1 cellular context compared by ENCODE assay signal in genomic region chr20:36871640-36872570, GRCh38.
TF ChIP-seq lines count a peak whose summit lies in the region.

No MANE protein-coding gene starts in this region.

TF ChIP-seq in HepG2, 621 proteins besides CTCF, POLR2A, EP300 and RAD21 (continued from another document and continues in another):
- TF ChIP-seq PRDM10 (CRISPR knock-in tag; IDR thresholded peaks at IDR 0.05; ENCODE audit: low read depth) (peak; percentile 69; the same call in 1 of the 2 replicates), CBFB (CRISPR knock-in tag; IDR thresholded peaks at IDR 0.05) (no peak), MTF2 (CRISPR knock-in tag; IDR thresholded peaks at IDR 0.05; ENCODE audit: borderline replicate concordance) (no peak), FOXP4 (CRISPR knock-in tag; IDR thresholded peaks at IDR 0.05) (peak; percentile 67), KAT2B (IDR thresholded peaks at IDR 0.05; ENCODE audit: borderline replicate concordance, low read depth, low read length) (no peak), MXD1 (CRISPR knock-in tag; IDR thresholded peaks at IDR 0.05) (no peak), ZNF142 (CRISPR knock-in tag; IDR thresholded peaks at IDR 0.05) (peak; percentile 10; the same call in 1 of the 2 replicates), IRF9 (CRISPR knock-in tag; IDR thresholded peaks at IDR 0.05; ENCODE audit: borderline replicate concordance) (peak; percentile 73), PTBP1 (IDR thresholded peaks at IDR 0.05; ENCODE audit: low read depth, low read length, poor library complexity, severe bottlenecking) (no peak), CENPT (CRISPR knock-in tag; IDR thresholded peaks at IDR 0.05; ENCODE audit: low read depth) (no peak), UBTF (CRISPR knock-in tag; IDR thresholded peaks at IDR 0.05) (peak; percentile 74), ZNF607 (CRISPR knock-in tag; IDR thresholded peaks at IDR 0.05; ENCODE audit: borderline replicate concordance) (peak; percentile 56; the same call in 1 of the 2 replicates), ZNF576 (CRISPR knock-in tag; IDR thresholded peaks at IDR 0.05) (0 out of 2 replicates have a peak, but pooled peaks have one; percentile 8), MTA1 (CRISPR knock-in tag; IDR thresholded peaks at IDR 0.05; ENCODE audit: borderline replicate concordance) (peak; percentile 84; the same call in 1 of the 2 replicates), KDM5A (IDR thresholded peaks at IDR 0.05; ENCODE audit: borderline replicate concordance, low read length) (no peak), FOXK2 (IDR thresholded peaks at IDR 0.05) (no peak), ZMAT3 (CRISPR knock-in tag; conservative IDR thresholded peaks at IDR 0.05) (0 out of 2 replicates have a peak, but pooled peaks have one; percentile 31), NR0B2 (CRISPR knock-in tag; IDR thresholded peaks at IDR 0.05) (no peak), ZNF780A (CRISPR knock-in tag; IDR thresholded peaks at IDR 0.05) (no peak), ZNF530 (CRISPR knock-in tag; IDR thresholded peaks at IDR 0.05; ENCODE audit: low read depth) (no peak), MAZ (IDR thresholded peaks at IDR 0.05; ENCODE audit: borderline replicate concordance, low read depth, low read length) (no peak), MAZ (CRISPR knock-in tag; IDR thresholded peaks at IDR 0.05; ENCODE audit: low read depth) (peak; percentile 71), ATF4 (CRISPR knock-in tag; IDR thresholded peaks at IDR 0.05) (peak in 1 of 2 experiments; percentile 71; a peak in 2 of 4 replicates), ZNF639 (CRISPR knock-in tag; conservative IDR thresholded peaks at IDR 0.05) (0 out of 2 replicates have a peak, but pooled peaks have one; percentile 63), BCL3 (CRISPR knock-in tag; IDR thresholded peaks at IDR 0.05) (0 out of 2 replicates have a peak, but pooled peaks have one; percentile 74)
